Comparison of ENCODE assay signal across 23 cellular contexts in the genomic region with DNA sequence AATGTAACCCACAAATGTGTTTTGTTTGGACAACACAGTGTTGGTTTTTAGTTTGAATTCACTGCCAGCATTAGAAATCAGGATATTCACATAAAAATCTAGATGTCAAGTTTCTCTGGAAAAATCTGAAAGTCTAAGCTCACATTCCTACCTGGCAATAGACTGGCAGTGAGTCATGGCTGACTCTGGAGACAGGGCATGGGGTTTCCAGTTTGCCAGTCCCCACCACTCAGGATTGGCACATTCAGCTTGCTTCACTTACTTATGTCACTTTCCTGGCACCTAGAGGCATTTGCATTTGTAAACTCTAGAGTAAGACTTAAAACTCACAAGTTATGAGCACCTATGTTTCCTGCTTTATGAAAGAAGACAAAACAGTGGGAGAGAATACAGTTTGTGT.
"Had no signal": no experiment of that assay in that cellular context is flagged by ENCODE, and none has a peak within 500 bp of the region (broad histone marks: within the 10 kb centered on the region; RNA-seq: fewer than 3 reads in every experiment).

No MANE protein-coding gene starts in this region.

- H3K4me1 ChIP-seq: adrenal gland, ascending aorta, colonic mucosa, gastroesophageal sphincter, neural progenitor cell, spleen, upper lobe of left lung had no signal

- FAIRE-seq: endothelial cell of umbilical vein had no signal

- H3K36me3 ChIP-seq: adrenal gland, ascending aorta, colonic mucosa, gastroesophageal sphincter, neural progenitor cell, spleen, upper lobe of left lung had no signal

- H3K4me3 ChIP-seq: adrenal gland, ascending aorta, colonic mucosa, dorsolateral prefrontal cortex, gastroesophageal sphincter, neural progenitor cell, spleen, upper lobe of left lung had no signal

- H3K27me3 ChIP-seq: adrenal gland, ascending aorta, colonic mucosa, dorsolateral prefrontal cortex, gastroesophageal sphincter, neural progenitor cell, upper lobe of left lung had no signal

- H3K27ac ChIP-seq: adrenal gland, ascending aorta, colonic mucosa, dorsolateral prefrontal cortex, gastroesophageal sphincter, neural progenitor cell, spleen, upper lobe of left lung had no signal

- H3K9me3 ChIP-seq: adrenal gland, ascending aorta, colonic mucosa, gastroesophageal sphincter, spleen, upper lobe of left lung had no signal

- DNase-seq: activated B cell treated with CpG ODN at 0.5 μM for 24 hours; activated CD4-positive, alpha-beta T cell treated with anti-CD3 and anti-CD28 coated beads for 36 hours; activated CD4-positive, alpha-beta T cell treated with anti-CD3 and anti-CD28 coated beads, Interleukin-2, amount 50 U/mL, for 48 hours; activated CD8-positive, alpha-beta memory T cell treated with anti-CD3 and anti-CD28 coated beads, Interleukin-2, amount 50 U/mL, for 48 hours; activated naive CD4-positive, alpha-beta T cell; activated T-cell treated with anti-CD3 and anti-CD28 coated beads, Interleukin-2, amount 50 U/mL, for 4 hours; adrenal gland; colonic mucosa; dorsolateral prefrontal cortex; effector memory CD8-positive, alpha-beta T cell; head of caudate nucleus; islet precursor cell; naive thymus-derived CD8-positive, alpha-beta T cell; retina; spleen; stimulated activated CD4-positive, alpha-beta T cell treated with anti-CD3 and anti-CD28 coated beads, Interleukin-4, amount 100 ng/mL, for 1 hour; stimulated activated naive CD4-positive, alpha-beta T cell treated with Interleukin-2 at 50 U/mL for 16 hours; T-helper 17 cell; upper lobe of left lung had no signal

- ATAC-seq: activated CD4-positive, alpha-beta T cell treated with anti-CD3 and anti-CD28 coated beads for 36 hours; activated T-cell treated with anti-CD3 and anti-CD28 coated beads, Interleukin-2, amount 50 U/mL, for 4 hours; effector memory CD8-positive, alpha-beta T cell; gastroesophageal sphincter; naive thymus-derived CD8-positive, alpha-beta T cell; T-helper 17 cell had no signal
